1 cellular context compared by ENCODE assay signal in the genomic region with DNA sequence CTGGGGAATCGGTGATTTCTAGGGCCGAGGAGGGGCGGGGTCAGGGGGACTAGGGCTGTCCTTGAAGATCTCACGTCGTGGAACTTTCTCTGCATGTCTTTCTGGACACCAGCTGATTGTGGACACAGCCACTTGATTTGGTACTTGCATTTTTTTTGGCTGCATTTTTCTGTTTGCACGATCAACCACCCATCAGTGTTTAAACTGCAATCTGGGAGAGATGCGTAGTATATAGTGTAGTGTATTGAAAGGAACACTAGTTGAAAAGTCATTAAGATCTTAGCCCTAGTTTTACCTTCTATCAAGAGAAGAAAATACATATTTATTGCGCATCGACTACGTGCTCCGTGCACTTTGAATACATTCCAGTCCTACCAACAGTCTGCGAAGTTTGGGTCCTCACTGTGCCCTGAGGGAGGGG.
TF ChIP-seq lines count a peak whose summit lies in the region.

No MANE protein-coding gene starts in this region.

TF ChIP-seq in HepG2, 621 proteins besides CTCF, POLR2A, EP300 and RAD21 (continues in another document):
- TF ChIP-seq SKI (IDR thresholded peaks at IDR 0.05; ENCODE audit: partially characterized antibody) (no peak), TOE1 (CRISPR knock-in tag; IDR thresholded peaks at IDR 0.05) (no peak), REL (CRISPR knock-in tag; conservative IDR thresholded peaks at IDR 0.05) (0 out of 2 replicates have a peak, but pooled peaks have one; percentile 54), ZNF414 (CRISPR knock-in tag; IDR thresholded peaks at IDR 0.05) (peak; percentile 9; the same call in 1 of the 2 replicates), TBX2 (CRISPR knock-in tag; IDR thresholded peaks at IDR 0.05; ENCODE audit: borderline replicate concordance) (no peak), ZSCAN5A (CRISPR knock-in tag; IDR thresholded peaks at IDR 0.05; ENCODE audit: borderline replicate concordance) (no peak), TAF15 (IDR thresholded peaks at IDR 0.05; ENCODE audit: low read depth, low read length, poor library complexity, severe bottlenecking) (no peak), MTA1 (CRISPR knock-in tag; IDR thresholded peaks at IDR 0.05; ENCODE audit: borderline replicate concordance) (no peak), KLF12 (CRISPR knock-in tag; IDR thresholded peaks at IDR 0.05; ENCODE audit: borderline replicate concordance) (no peak), NFE2 (CRISPR knock-in tag; IDR thresholded peaks at IDR 0.05) (no peak), ARNTL (CRISPR knock-in tag; IDR thresholded peaks at IDR 0.05) (0 out of 2 replicates have a peak, but pooled peaks have one; percentile 47), ZNF468 (CRISPR knock-in tag; IDR thresholded peaks at IDR 0.05) (no peak), SMAD9 (CRISPR knock-in tag; IDR thresholded peaks at IDR 0.05) (0 out of 2 replicates have a peak, but pooled peaks have one; percentile 2), EEA1 (CRISPR knock-in tag; IDR thresholded peaks at IDR 0.05; ENCODE audit: borderline replicate concordance) (no peak), ZNF280D (CRISPR knock-in tag; IDR thresholded peaks at IDR 0.05) (peak; percentile 41), ZSCAN25 (CRISPR knock-in tag; IDR thresholded peaks at IDR 0.05) (peak; percentile 34; the same call in 1 of the 2 replicates), HOXA7 (CRISPR knock-in tag; IDR thresholded peaks at IDR 0.05) (0 out of 2 replicates have a peak, but pooled peaks have one; percentile 62), TEF (CRISPR knock-in tag; IDR thresholded peaks at IDR 0.05) (no peak), ZNF33A (CRISPR knock-in tag; IDR thresholded peaks at IDR 0.05; ENCODE audit: borderline replicate concordance) (no peak), ZNF18 (CRISPR knock-in tag; IDR thresholded peaks at IDR 0.05; ENCODE audit: insufficient replicate concordance) (no peak), EHMT2 (IDR thresholded peaks at IDR 0.05; ENCODE audit: borderline replicate concordance, low read depth, low read length) (no peak), ZNF678 (CRISPR knock-in tag; IDR thresholded peaks at IDR 0.05) (no peak), ASH2L (IDR thresholded peaks at IDR 0.05; ENCODE audit: insufficient read length, low read depth, low read length) (peak; percentile 2), ZFP36L1 (CRISPR knock-in tag; IDR thresholded peaks at IDR 0.05) (0 out of 2 replicates have a peak, but pooled peaks have one; percentile 31), TIGD3 (CRISPR knock-in tag; IDR thresholded peaks at IDR 0.05; ENCODE audit: borderline replicate concordance) (peak; percentile 19; the same call in 1 of the 2 replicates), PAX8 (CRISPR knock-in tag; IDR thresholded peaks at IDR 0.05; ENCODE audit: borderline replicate concordance) (no peak)
- TF ChIP-seq, protein P1, sequence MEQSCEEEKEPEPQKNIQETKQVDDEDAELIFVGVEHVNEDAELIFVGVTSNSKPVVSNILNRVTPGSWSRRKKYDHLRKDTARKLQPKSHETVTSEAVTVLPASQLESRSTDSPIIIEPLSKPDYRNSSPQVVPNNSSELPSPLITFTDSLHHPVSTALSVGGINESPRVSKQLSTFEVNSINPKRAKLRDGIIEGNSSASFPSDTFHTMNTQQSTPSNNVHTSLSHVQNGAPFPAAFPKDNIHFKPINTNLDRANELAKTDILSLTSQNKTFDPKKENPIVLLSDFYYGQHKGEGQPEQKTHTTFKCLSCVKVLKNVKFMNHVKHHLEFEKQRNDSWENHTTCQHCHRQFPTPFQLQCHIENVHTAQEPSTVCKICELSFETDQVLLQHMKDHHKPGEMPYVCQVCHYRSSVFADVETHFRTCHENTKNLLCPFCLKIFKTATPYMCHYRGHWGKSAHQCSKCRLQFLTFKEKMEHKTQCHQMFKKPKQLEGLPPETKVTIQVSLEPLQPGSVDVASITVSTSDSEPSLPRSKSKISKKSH (CRISPR knock-in tag; IDR thresholded peaks at IDR 0.05; ENCODE audit: borderline replicate concordance) = no peak
- TF ChIP-seq, protein P2, sequence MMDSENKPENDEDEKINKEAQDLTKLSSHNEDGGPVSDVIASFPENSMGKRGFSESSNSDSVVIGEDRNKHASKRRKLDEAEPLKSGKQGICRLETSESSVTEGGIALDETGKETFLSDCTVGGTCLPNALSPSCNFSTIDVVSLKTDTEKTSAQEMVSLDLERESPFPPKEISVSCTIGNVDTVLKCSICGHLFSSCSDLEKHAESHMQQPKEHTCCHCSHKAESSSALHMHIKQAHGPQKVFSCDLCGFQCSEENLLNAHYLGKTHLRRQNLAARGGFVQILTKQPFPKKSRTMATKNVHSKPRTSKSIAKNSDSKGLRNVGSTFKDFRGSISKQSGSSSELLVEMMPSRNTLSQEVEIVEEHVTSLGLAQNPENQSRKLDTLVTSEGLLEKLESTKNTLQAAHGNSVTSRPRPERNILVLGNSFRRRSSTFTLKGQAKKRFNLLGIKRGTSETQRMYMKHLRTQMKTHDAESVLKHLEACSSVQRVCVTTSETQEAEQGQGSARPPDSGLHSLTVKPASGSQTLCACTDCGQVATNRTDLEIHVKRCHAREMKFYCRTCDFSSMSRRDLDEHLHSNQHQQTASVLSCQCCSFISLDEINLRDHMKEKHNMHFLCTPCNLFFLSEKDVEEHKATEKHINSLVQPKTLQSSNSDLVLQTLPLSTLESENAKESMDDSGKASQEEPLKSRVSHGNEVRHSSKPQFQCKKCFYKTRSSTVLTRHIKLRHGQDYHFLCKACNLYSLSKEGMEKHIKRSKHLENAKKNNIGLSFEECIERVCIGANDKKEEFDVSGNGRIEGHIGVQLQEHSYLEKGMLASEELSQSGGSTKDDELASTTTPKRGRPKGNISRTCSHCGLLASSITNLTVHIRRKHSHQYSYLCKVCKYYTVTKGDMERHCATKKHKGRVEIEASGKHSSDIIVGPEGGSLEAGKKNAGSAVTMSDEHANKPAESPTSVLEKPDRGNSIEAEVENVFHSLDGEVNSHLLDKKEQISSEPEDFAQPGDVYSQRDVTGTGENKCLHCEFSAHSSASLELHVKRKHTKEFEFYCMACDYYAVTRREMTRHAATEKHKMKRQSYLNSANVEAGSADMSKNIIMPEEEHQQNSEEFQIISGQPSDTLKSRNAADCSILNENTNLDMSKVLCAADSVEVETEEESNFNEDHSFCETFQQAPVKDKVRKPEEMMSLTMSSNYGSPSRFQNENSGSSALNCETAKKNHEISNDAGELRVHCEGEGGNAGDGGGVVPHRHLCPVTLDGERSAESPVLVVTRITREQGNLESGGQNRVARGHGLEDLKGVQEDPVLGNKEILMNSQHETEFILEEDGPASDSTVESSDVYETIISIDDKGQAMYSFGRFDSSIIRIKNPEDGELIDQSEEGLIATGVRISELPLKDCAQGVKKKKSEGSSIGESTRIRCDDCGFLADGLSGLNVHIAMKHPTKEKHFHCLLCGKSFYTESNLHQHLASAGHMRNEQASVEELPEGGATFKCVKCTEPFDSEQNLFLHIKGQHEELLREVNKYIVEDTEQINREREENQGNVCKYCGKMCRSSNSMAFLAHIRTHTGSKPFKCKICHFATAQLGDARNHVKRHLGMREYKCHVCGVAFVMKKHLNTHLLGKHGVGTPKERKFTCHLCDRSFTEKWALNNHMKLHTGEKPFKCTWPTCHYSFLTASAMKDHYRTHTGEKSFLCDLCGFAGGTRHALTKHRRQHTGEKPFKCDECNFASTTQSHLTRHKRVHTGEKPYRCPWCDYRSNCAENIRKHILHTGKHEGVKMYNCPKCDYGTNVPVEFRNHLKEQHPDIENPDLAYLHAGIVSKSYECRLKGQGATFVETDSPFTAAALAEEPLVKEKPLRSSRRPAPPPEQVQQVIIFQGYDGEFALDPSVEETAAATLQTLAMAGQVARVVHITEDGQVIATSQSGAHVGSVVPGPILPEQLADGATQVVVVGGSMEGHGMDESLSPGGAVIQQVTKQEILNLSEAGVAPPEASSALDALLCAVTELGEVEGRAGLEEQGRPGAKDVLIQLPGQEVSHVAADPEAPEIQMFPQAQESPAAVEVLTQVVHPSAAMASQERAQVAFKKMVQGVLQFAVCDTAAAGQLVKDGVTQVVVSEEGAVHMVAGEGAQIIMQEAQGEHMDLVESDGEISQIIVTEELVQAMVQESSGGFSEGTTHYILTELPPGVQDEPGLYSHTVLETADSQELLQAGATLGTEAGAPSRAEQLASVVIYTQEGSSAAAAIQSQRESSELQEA (CRISPR knock-in tag; IDR thresholded peaks at IDR 0.05; ENCODE audit: not compliant biosample characterization) = peak; percentile 12
- TF ChIP-seq, protein P3, sequence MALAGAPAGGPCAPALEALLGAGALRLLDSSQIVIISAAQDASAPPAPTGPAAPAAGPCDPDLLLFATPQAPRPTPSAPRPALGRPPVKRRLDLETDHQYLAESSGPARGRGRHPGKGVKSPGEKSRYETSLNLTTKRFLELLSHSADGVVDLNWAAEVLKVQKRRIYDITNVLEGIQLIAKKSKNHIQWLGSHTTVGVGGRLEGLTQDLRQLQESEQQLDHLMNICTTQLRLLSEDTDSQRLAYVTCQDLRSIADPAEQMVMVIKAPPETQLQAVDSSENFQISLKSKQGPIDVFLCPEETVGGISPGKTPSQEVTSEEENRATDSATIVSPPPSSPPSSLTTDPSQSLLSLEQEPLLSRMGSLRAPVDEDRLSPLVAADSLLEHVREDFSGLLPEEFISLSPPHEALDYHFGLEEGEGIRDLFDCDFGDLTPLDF (CRISPR knock-in tag; IDR thresholded peaks at IDR 0.05) = no peak
